14 cellular contexts compared by ENCODE assay signal in the genomic region with DNA sequence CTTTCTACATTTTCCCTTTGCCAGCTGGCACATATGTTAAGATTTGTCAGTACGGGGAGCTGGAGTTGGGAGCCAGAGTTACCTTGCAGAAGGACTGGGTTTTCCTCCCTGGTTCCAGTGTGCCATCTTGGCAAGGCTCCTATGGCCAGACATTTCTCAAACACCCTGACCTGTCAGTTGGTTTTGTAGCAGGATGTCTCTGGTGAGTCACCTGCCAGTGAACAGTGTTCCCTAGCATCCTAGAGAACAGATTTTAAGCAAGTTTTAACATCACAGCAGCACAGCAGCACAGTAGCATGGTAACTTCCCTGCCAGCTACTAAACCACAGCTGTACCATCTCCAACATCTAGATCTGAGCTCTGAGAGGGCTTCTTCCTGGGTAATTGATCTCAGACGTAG.
"Had no signal": no experiment of that assay in that cellular context is flagged by ENCODE, and none has a peak within 500 bp of the region (broad histone marks: within the 10 kb centered on the region; RNA-seq: fewer than 3 reads in every experiment).

No MANE protein-coding gene starts in this region.

- DNase-seq: activated B cell treated with CpG ODN at 0.5 μM for 24 hours; activated CD4-positive, alpha-beta memory T cell treated with anti-CD3 and anti-CD28 coated beads, Interleukin-2, amount 10 ng/mL, durations not matched to agents 7 days and 5 days; activated CD4-positive, alpha-beta T cell treated with anti-CD3 and anti-CD28 coated beads for 4 hours; activated CD8-positive, alpha-beta memory T cell treated with anti-CD3 and anti-CD28 coated beads, Interleukin-2, amount 10 ng/mL, durations not matched to agents 7 days and 5 days; activated naive CD4-positive, alpha-beta T cell; activated naive CD8-positive, alpha-beta T cell treated with anti-CD3 and anti-CD28 coated beads for 36 hours; amniotic stem cell; effector memory CD8-positive, alpha-beta T cell; heart left ventricle; left ventricle myocardium inferior; stimulated activated naive B cell treated with anti-CD40 and anti-IgM and Interleukin-4, amounts not matched to agents 10 μg/mL and 1 μg/mL and 100 μg/mL, for 72 hours; upper lobe of right lung had no signal

- H3K36me3 ChIP-seq: gastroesophageal sphincter, heart left ventricle, left ventricle myocardium inferior, upper lobe of right lung had no signal

- H3K4me3 ChIP-seq: gastroesophageal sphincter, heart left ventricle, left ventricle myocardium inferior, upper lobe of right lung had no signal

- H3K4me3 Mint-ChIP-seq: activated B cell treated with CpG ODN at 0.5 μM for 24 hours; activated CD4-positive, alpha-beta memory T cell treated with anti-CD3 and anti-CD28 coated beads, Interleukin-2, amount 10 ng/mL, durations not matched to agents 7 days and 5 days; activated CD8-positive, alpha-beta memory T cell treated with anti-CD3 and anti-CD28 coated beads, Interleukin-2, amount 10 ng/mL, durations not matched to agents 7 days and 5 days; activated naive CD8-positive, alpha-beta T cell treated with anti-CD3 and anti-CD28 coated beads for 36 hours; effector memory CD8-positive, alpha-beta T cell; stimulated activated naive B cell treated with anti-CD40 and anti-IgM and Interleukin-4, amounts not matched to agents 10 μg/mL and 1 μg/mL and 100 μg/mL, for 72 hours had no signal

- ATAC-seq: activated CD8-positive, alpha-beta memory T cell treated with anti-CD3 and anti-CD28 coated beads, Interleukin-2, amount 10 ng/mL, durations not matched to agents 7 days and 5 days; effector memory CD8-positive, alpha-beta T cell; gastroesophageal sphincter; heart left ventricle; stimulated activated naive B cell treated with anti-CD40 and anti-IgM and Interleukin-4, amounts not matched to agents 10 μg/mL and 1 μg/mL and 100 μg/mL, for 72 hours; upper lobe of right lung had no signal

- H3K9me3 Mint-ChIP-seq: activated CD4-positive, alpha-beta memory T cell treated with anti-CD3 and anti-CD28 coated beads, Interleukin-2, amount 10 ng/mL, durations not matched to agents 7 days and 5 days had no signal

- H3K9me3 ChIP-seq: upper lobe of right lung had no signal

- H3K36me3 Mint-ChIP-seq: activated CD8-positive, alpha-beta memory T cell treated with anti-CD3 and anti-CD28 coated beads, Interleukin-2, amount 10 ng/mL, durations not matched to agents 7 days and 5 days had no signal

- H3K27me3 Mint-ChIP-seq: activated CD8-positive, alpha-beta memory T cell treated with anti-CD3 and anti-CD28 coated beads, Interleukin-2, amount 10 ng/mL, durations not matched to agents 7 days and 5 days; activated naive CD8-positive, alpha-beta T cell treated with anti-CD3 and anti-CD28 coated beads for 36 hours; progenitor cell of endocrine pancreas had no signal

- H3K4me1 Mint-ChIP-seq: activated B cell treated with CpG ODN at 0.5 μM for 24 hours; activated CD4-positive, alpha-beta memory T cell treated with anti-CD3 and anti-CD28 coated beads, Interleukin-2, amount 10 ng/mL, durations not matched to agents 7 days and 5 days; activated CD8-positive, alpha-beta memory T cell treated with anti-CD3 and anti-CD28 coated beads, Interleukin-2, amount 10 ng/mL, durations not matched to agents 7 days and 5 days; activated naive CD8-positive, alpha-beta T cell treated with anti-CD3 and anti-CD28 coated beads for 36 hours; stimulated activated naive B cell treated with anti-CD40 and anti-IgM and Interleukin-4, amounts not matched to agents 10 μg/mL and 1 μg/mL and 100 μg/mL, for 72 hours had no signal

- H3K27ac Mint-ChIP-seq: activated B cell treated with CpG ODN at 0.5 μM for 24 hours; activated CD4-positive, alpha-beta memory T cell treated with anti-CD3 and anti-CD28 coated beads, Interleukin-2, amount 10 ng/mL, durations not matched to agents 7 days and 5 days; activated CD8-positive, alpha-beta memory T cell treated with anti-CD3 and anti-CD28 coated beads, Interleukin-2, amount 10 ng/mL, durations not matched to agents 7 days and 5 days; activated naive CD8-positive, alpha-beta T cell treated with anti-CD3 and anti-CD28 coated beads for 36 hours; effector memory CD8-positive, alpha-beta T cell; progenitor cell of endocrine pancreas; stimulated activated naive B cell treated with anti-CD40 and anti-IgM and Interleukin-4, amounts not matched to agents 10 μg/mL and 1 μg/mL and 100 μg/mL, for 72 hours had no signal

- H3K27me3 ChIP-seq: gastroesophageal sphincter, heart left ventricle, upper lobe of right lung had no signal

- H3K27ac ChIP-seq: gastroesophageal sphincter, heart left ventricle, left ventricle myocardium inferior, upper lobe of right lung had no signal
